In the genomic region with DNA sequence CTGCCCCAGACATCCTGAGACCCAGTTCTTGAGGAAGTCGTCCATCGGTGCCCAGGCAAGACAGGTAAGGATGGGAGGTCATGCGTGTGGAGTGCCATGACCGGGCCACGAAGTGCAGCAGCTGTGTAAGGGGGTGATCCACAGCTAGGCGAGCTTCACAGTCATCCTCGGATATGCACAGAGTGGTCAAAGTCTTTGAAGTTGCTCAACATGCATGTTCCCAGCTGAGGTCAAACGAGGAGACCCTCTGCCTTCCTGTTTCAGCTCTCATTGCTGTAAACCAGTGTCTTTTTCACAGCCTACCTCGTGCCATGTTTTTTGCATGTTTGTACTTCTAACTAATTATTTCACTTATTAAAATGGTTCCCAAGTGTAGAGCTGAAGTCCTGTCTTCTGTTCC, we compare ENCODE assay signal across 22 cellular contexts.
"Had no signal": no experiment of that assay in that cellular context is flagged by ENCODE, and none has a peak within 500 bp of the region (broad histone marks: within the 10 kb centered on the region; RNA-seq: fewer than 3 reads in every experiment).

No MANE protein-coding gene starts in this region.

- H3K27me3 Mint-ChIP-seq: activated CD8-positive, alpha-beta T cell treated with anti-CD3 and anti-CD28 coated beads for 36 hours had no signal

- H3K9me3 Mint-ChIP-seq: activated CD8-positive, alpha-beta T cell treated with anti-CD3 and anti-CD28 coated beads for 36 hours had no signal

- FAIRE-seq: bronchial epithelial cell, pancreas had no signal

- H3K4me3 Mint-ChIP-seq: activated CD8-positive, alpha-beta T cell treated with anti-CD3 and anti-CD28 coated beads for 36 hours; activated T-cell treated with anti-CD3 and anti-CD28 coated beads, Interleukin-2, amount 50 U/mL, for 72 hours; endodermal cell had no signal

- H3K4me3 ChIP-seq: coronary artery, heart left ventricle, lung, pancreas, right atrium auricular region, transverse colon had no signal

- H3K27ac Mint-ChIP-seq: activated CD8-positive, alpha-beta T cell treated with anti-CD3 and anti-CD28 coated beads for 36 hours; activated naive CD4-positive, alpha-beta T cell treated with anti-CD3 and anti-CD28 coated beads, Interleukin-2, amount 50 U/mL, for 72 hours; activated T-cell treated with anti-CD3 and anti-CD28 coated beads, Interleukin-2, amount 50 U/mL, for 72 hours; endodermal cell had no signal

- H3K36me3 ChIP-seq: heart left ventricle, pancreas, right atrium auricular region, transverse colon had no signal

- H3K27ac ChIP-seq: coronary artery, foreskin keratinocyte, heart left ventricle, pancreas, right atrium auricular region, transverse colon had no signal

- H3K36me3 Mint-ChIP-seq: activated naive CD4-positive, alpha-beta T cell treated with anti-CD3 and anti-CD28 coated beads, Interleukin-2, amount 50 U/mL, for 72 hours had no signal

- H3K9me3 ChIP-seq: heart left ventricle, pancreas, right atrium auricular region, transverse colon had no signal

- DNase-seq: activated CD4-positive, alpha-beta T cell treated with anti-CD3 and anti-CD28 coated beads for 4 hours; activated CD4-positive, CD25-positive, alpha-beta regulatory T cell; activated CD8-positive, alpha-beta T cell treated with anti-CD3 and anti-CD28 coated beads for 36 hours; activated naive CD4-positive, alpha-beta T cell; activated T-cell treated with anti-CD3 and anti-CD28 coated beads for 4 hours; activated T-cell treated with anti-CD3 and anti-CD28 coated beads, Interleukin-2, amount 50 U/mL, for 72 hours; anterior cingulate cortex; cerebellar nuclear complex; endodermal cell; foreskin keratinocyte; heart left ventricle; hypothalamus; nucleus accumbens; pancreas; stimulated activated naive CD4-positive, alpha-beta T cell treated with Interleukin-2 at 50 U/mL for 16 hours; transverse colon had no signal

- H3K4me1 ChIP-seq: foreskin keratinocyte, pancreas, right atrium auricular region, transverse colon had no signal

- ATAC-seq: activated CD8-positive, alpha-beta T cell treated with anti-CD3 and anti-CD28 coated beads for 36 hours; activated naive CD4-positive, alpha-beta T cell treated with anti-CD3 and anti-CD28 coated beads, Interleukin-2, amount 50 U/mL, for 72 hours; esophagus mucosa; foreskin keratinocyte; heart left ventricle; pancreas had no signal

- H3K27me3 ChIP-seq: right atrium auricular region, transverse colon had no signal
